Comparison of ENCODE assay signal across 8 cellular contexts in the genomic region with DNA sequence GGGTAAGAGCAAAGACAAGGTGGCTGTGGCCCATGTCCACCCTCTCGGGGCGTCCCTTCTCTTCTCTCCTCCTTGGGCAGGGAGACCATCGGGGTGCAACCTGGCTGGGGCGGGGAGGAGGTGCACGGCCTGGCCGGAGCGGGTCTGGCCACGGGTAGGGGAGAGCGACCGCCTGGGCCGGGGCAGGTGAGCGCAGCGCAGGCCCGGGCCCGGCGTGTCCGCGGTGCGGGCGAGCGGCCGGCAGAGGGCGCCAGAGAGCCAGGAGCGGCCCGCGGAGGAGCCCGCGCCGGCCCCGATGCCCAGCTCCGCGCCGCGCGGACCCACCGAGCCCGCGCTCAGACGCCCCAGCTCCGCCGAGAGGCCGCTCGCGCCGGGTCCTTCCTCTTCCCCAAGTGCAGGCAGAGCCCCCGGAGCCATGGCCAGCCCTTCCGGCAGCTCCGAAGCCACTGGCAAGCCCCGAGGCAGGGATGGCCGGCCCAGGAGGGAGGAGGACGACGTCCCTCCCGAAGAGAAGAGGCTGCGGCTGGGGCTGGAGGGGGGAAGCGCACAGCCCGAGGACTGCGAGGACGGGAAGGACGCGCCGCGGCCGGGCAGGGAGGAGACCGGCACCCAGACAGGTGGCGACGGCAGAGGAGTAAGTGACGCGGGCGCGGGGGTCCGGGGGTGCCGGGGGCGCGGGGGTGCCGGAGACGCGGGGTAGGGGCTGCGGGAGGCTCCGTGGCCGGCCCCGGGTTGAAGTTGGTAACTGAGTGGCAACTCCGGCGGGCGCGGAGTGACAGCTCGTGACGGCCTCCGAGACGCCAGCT.
DNase-seq lines count a peak whose midpoint lies in the region; ATAC-seq, FAIRE-seq and TF ChIP-seq lines count a peak whose summit lies in the region.
"Not testable (repeated sequence)": the region's sequence is repeated elsewhere in the genome, so short reads cannot be mapped to it uniquely, and the experiment has no call there.

No MANE protein-coding gene starts in this region.

- not testable (repeated sequence) for H3K36me3 ChIP-seq in keratinocyte (ENCODE audit: control insufficient read depth in 2 of 2, extremely low read depth in 1 of 2, insufficient read depth in 2 of 2, low read length in 2 of 2); gastrocnemius medialis; thyroid gland

- not testable (repeated sequence) for H3K79me2 ChIP-seq in keratinocyte (ENCODE audit: control insufficient read depth, insufficient read depth, low read length)

- not testable (repeated sequence) for H3K4me2 ChIP-seq in keratinocyte (ENCODE audit: control insufficient read depth, extremely low read depth, insufficient read depth, low read depth, low read length)

- peak; percentile 12 for DNase-seq in DMS79 treated with DMSO at 0.1 percent for 48 hours (lab: John Stamatoyannopoulos, UW)
- peak; percentile 9 for DNase-seq in KBM-7
- DNase-seq in T-helper 1 cell = peak in 4 of 5 donors; percentile 9 to 44 (median 28)
- peak; percentile 29 for DNase-seq in activated T-helper 1 cell treated with Interleukin-2 at 50 U/mL for 16 hours (ENCODE audit: low read depth)
- DNase-seq in dorsolateral prefrontal cortex = peak in 2 of 10 donors; percentile 38 to 71
- not testable (repeated sequence) for DNase-seq in keratinocyte (ENCODE audit: low read depth, low spot score); gastrocnemius medialis
- DNase-seq in thyroid gland = peak; percentile 45 to 51

- not testable (repeated sequence) for H3K9me1 ChIP-seq in keratinocyte (ENCODE audit: control insufficient read depth, extremely low read depth, insufficient read depth, low read length)

- ATAC-seq in gastrocnemius medialis = not testable (repeated sequence)

- not testable (repeated sequence) for H2AFZ ChIP-seq in keratinocyte (ENCODE audit: control insufficient read depth, low read length)

- H4K20me1 ChIP-seq in keratinocyte (ENCODE audit: control insufficient read depth, extremely low read depth, insufficient read depth, low read length) = not testable (repeated sequence)

- not testable (repeated sequence) for H3K4me1 ChIP-seq in keratinocyte (ENCODE audit: control insufficient read depth, extremely low read depth, insufficient read depth, low read length); gastrocnemius medialis; thyroid gland

- intact Hi-C loops in dorsolateral prefrontal cortex (cut with DNase I) = loop anchor here (5.0 to 10.0 kb wide), 2 partner anchors 253 to 375 kb away; no protein-coding TSS in a partner anchor
- intact Hi-C loops in gastrocnemius medialis (cut with DNase I; ENCODE audit: low total_unique reads); thyroid gland (cut with DNase I): not testable (repeated sequence)

- dilution Hi-C loops in keratinocyte (cut with MboI; ENCODE audit: extremely low pct_ligation_motif_present, low sequenced_read_pairs) = not testable (repeated sequence)

- H3K27ac ChIP-seq in dorsolateral prefrontal cortex; keratinocyte (ENCODE audit: control insufficient read depth, insufficient read depth, low read length); gastrocnemius medialis; thyroid gland: not testable (repeated sequence)

- H3K27me3 ChIP-seq in dorsolateral prefrontal cortex = peaks cover 0 to 12% (median 0%) of the 10 kb centered on the region in 45 donors
- H3K27me3 ChIP-seq in keratinocyte (ENCODE audit: control insufficient read depth, extremely low read depth, insufficient read depth, low read length); gastrocnemius medialis; thyroid gland: not testable (repeated sequence)

- H3K4me3 ChIP-seq in dorsolateral prefrontal cortex = peak overlapping the region in 46 of 59 donors; percentile 12 to 59 (median 37)
- H3K4me3 ChIP-seq in keratinocyte (ENCODE audit: control insufficient read depth in 2 of 3, extremely low read depth in 1 of 3, insufficient read depth in 2 of 3, low read depth in 1 of 3, low read length in 3 of 3); gastrocnemius medialis: not testable (repeated sequence)
- H3K4me3 ChIP-seq in thyroid gland (replicated peaks in 1 of 3) = peak overlapping the region in 1 of 3 donors; percentile 26

- FAIRE-seq in keratinocyte (lab: Jason Lieb, UNC) = not testable (repeated sequence)

- WGBS in thyroid gland, 2 donors = 0% methylated on average over 3 to 6 of the region's 89 CpGs

- not testable (repeated sequence) for H3K9ac ChIP-seq in keratinocyte (ENCODE audit: control insufficient read depth, extremely low read depth, insufficient read depth, low read length)

- in situ Hi-C loops in KBM-7 (cut with MboI; ENCODE audit: low pct_unique_long_range_greater_than_20kb, low sequenced_read_pairs) = not testable (repeated sequence)
- in situ Hi-C loops in gastrocnemius medialis (cut with MboI; ENCODE audit: low sequenced_read_pairs in 4 of 4) = loop anchor here in 2 of 4 donors (25.0 kb wide), 1 partner anchor 1398 kb away; no protein-coding TSS in a partner anchor

- not testable (repeated sequence) for TF ChIP-seq POLR2A in gastrocnemius medialis (IDR thresholded peaks at IDR 0.05); thyroid gland (IDR thresholded peaks at IDR 0.05)

- not testable (repeated sequence) for H3K9me3 ChIP-seq in keratinocyte (ENCODE audit: control insufficient read depth, low read depth, low read length); gastrocnemius medialis; thyroid gland

- TF ChIP-seq CTCF in dorsolateral prefrontal cortex (IDR thresholded peaks at IDR 0.05 in 54 of 56, conservative IDR thresholded peaks at IDR 0.05 in 2 of 56; ENCODE audit: low read depth in 1 of 56, partially characterized antibody in 56 of 56) (peak in 40 of 56 donors; percentile 13 to 75 (median 44)), keratinocyte (optimal IDR thresholded peaks at IDR 0.05 in 1 of 3, IDR thresholded peaks at IDR 0.05 in 1 of 3, conservative IDR thresholded peaks at IDR 0.05 in 1 of 3; ENCODE audit: extremely low read depth in 1 of 3, insufficient read depth in 2 of 3, low read length in 3 of 3) (peak in 2 of 3 experiments; percentile 29 to 39), gastrocnemius medialis (IDR thresholded peaks at IDR 0.05 in 4 of 5, conservative IDR thresholded peaks at IDR 0.05 in 1 of 5) (peak in 3 of 5 experiments; percentile 42 to 46 (median 45)), thyroid gland (IDR thresholded peaks at IDR 0.05) (peak in 4 of 6 experiments; percentile 10 to 66 (median 54))
